ENCODE assay signal across 21 cellular contexts in the genomic region with DNA sequence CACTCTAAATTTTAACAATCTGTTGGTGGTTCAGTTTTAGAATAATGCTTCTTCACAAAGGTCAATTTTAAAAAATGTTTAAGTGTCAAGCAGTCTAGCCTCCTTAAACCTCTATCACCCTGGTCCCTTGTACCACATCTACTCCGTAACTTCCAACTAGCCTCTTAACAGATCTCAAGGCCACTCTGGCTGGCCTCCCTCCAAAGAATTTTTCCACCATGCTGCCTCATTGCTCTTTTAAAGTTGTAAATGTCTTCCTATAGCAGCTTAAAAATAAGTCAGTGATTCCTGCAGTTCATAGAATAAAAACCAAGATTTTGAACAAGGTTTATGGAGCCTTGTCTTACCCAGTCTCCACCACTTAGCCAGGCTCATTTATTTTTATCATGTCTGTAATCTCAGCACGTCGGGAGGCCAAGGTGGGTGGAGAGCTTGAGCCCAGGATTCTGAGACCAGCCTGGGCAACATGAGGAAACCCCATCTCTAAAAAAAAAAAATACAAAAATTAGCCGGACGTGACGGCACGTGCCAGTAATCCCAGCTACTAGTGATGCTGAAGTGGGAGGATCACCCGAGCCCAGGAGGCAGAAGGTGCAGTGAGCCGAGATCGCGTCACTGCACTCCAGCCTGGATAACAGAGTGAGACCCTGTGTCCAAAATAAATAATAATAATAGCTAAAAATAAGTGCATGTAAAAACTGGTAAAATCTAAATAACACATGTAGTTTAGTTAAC.
DNase-seq lines count a peak whose midpoint lies in the region; ATAC-seq, FAIRE-seq and TF ChIP-seq lines count a peak whose summit lies in the region.
"Had no signal": no experiment of that assay in that cellular context is flagged by ENCODE, and none has a peak within 500 bp of the region (broad histone marks: within the 10 kb centered on the region; RNA-seq: fewer than 3 reads in every experiment).

No MANE protein-coding gene starts in this region.

- H4K91ac ChIP-seq in H1 (replicated peaks; ENCODE audit: insufficient read length, low read length), result no peak overlapping the region

- in situ Hi-C loops in G401 (cut with HindIII; ENCODE audit: low sequenced_read_pairs), result no loop called here

- no peak overlapping the region for H2AK5ac ChIP-seq in H1 (ENCODE audit: low read depth, low read length)

- H3K9me3 Mint-ChIP-seq in HFFc6, result peaks cover 41% of the 10 kb centered on the region

- H2BK12ac ChIP-seq in H1 (ENCODE audit: low read depth, low read length), result 0 out of 2 replicates have a peak overlapping the region, but pooled peaks have one; percentile 1

- H3K36me3 ChIP-seq in H1 (ENCODE audit: control insufficient read depth in 2 of 4, insufficient read depth in 4 of 4, low read length in 3 of 4), result no peaks in the 10 kb centered on the region
- H3K36me3 ChIP-seq in ovary, result no peaks in the 10 kb centered on the region
- no peaks in the 10 kb centered on the region for H3K36me3 ChIP-seq in left ventricle myocardium inferior
- H3K36me3 ChIP-seq: BE2C had no signal

- H2BK15ac ChIP-seq in H1 (ENCODE audit: low read length), result no peak overlapping the region

- no peaks in the 10 kb centered on the region for H3K27me3 Mint-ChIP-seq in HFFc6 (ENCODE audit: insufficient read depth)
- H3K27me3 Mint-ChIP-seq: CD4-positive, CD25-positive, alpha-beta regulatory T cell had no signal

- FAIRE-seq in H1 (lab: Jason Lieb, UNC), result no peak

- POLR2A ChIA-PET in H1 (lab: Charles Lee; ENCODE audit: partially characterized antibody), result no interaction called here

- H3K4me1 ChIP-seq in H1 (replicated peaks in 1 of 4; ENCODE audit: control insufficient read depth in 3 of 4, insufficient read depth in 4 of 4, low read length in 3 of 4), result peaks cover 0 to 4% (median under 1%) of the 10 kb centered on the region in 4 experiments; a peak in 2 of 7 replicates
- no peaks in the 10 kb centered on the region for H3K4me1 ChIP-seq in ovary (ENCODE audit: insufficient read depth)
- no peaks in the 10 kb centered on the region for H3K4me1 ChIP-seq in left ventricle myocardium inferior
- H3K4me1 ChIP-seq: BE2C had no signal

- H3K79me2 ChIP-seq in H1 (ENCODE audit: control insufficient read depth in 1 of 2, insufficient read depth in 2 of 2, low read length in 2 of 2), result no peaks in the 10 kb centered on the region

- DNase-seq in G401 (ENCODE audit: low spot score), result peak; percentile 54
- DNase-seq in NCI-H446 (lab: John Stamatoyannopoulos, UW), result peak; percentile 33 to 49
- DNase-seq in H1 (ENCODE audit: low read depth in 1 of 2, low spot score in 2 of 2), result no peak
- peak in 4 of 5 donors; percentile 29 to 50 (median 44) for DNase-seq in ovary
- DNase-seq in HFFc6, result no peak
- DNase-seq in NCI-H226, result no peak
- no peak for DNase-seq in left ventricle myocardium inferior
- DNase-seq: BE2C; CD4-positive, CD25-positive, alpha-beta regulatory T cell; DMS153; GF-D8; GOT3; IMR-90; NCI-H1417 treated with DMSO at 0.1 percent for 48 hours; NCI-H2029 treated with DMSO at 0.1 percent for 48 hours; NCI-H2171; NCI-H510A treated with DMSO at 0.1 percent for 48 hours; PC-9; SIG-M5 had no signal

- H3K9ac ChIP-seq in H1 (replicated peaks in 1 of 4; ENCODE audit: extremely low read depth in 1 of 4, low read depth in 3 of 4, low read length in 3 of 4), result no peak overlapping the region

- H3K36me3 Mint-ChIP-seq in HFFc6 (ENCODE audit: low read depth), result no peaks in the 10 kb centered on the region
- H3K36me3 Mint-ChIP-seq: CD4-positive, CD25-positive, alpha-beta regulatory T cell had no signal

- no peak for TF ChIP-seq CTCF in H1 (IDR thresholded peaks at IDR 0.05; ENCODE audit: control extremely low read depth in 1 of 3, insufficient read depth in 1 of 3, low read depth in 1 of 3, low read length in 3 of 3)
- TF ChIP-seq CTCF in ovary (IDR thresholded peaks at IDR 0.05), result no peak
- no peak for TF ChIP-seq CTCF in HFFc6 (IDR thresholded peaks at IDR 0.05)
- TF ChIP-seq CTCF in left ventricle myocardium inferior (IDR thresholded peaks at IDR 0.05; ENCODE audit: borderline replicate concordance), result no peak

- ATAC-seq in GM19467 (IDR thresholded peaks at IDR 0.05; ENCODE audit: unreplicated experiment), result no peak

- H3K9me3 ChIP-seq in H1 (ENCODE audit: insufficient read depth in 2 of 2, low read depth in 1 of 2, low read length in 1 of 2), result no peaks in the 10 kb centered on the region
- no peaks in the 10 kb centered on the region for H3K9me3 ChIP-seq in ovary
- H3K9me3 ChIP-seq in left ventricle myocardium inferior (replicated peaks), result no peaks in the 10 kb centered on the region
- H3K9me3 ChIP-seq: BE2C had no signal

- H3K4me1 Mint-ChIP-seq in HFFc6 (ENCODE audit: low read depth), result no peaks in the 10 kb centered on the region
- H3K4me1 Mint-ChIP-seq: CD4-positive, CD25-positive, alpha-beta regulatory T cell had no signal

- intact Hi-C loops in ovary (cut with DNase I) (no loop called here), left ventricle myocardium inferior (cut with micrococcal nuclease) (no loop called here)

- no peak overlapping the region for H3K4me2 ChIP-seq in H1 (ENCODE audit: insufficient read depth in 1 of 2, low read depth in 2 of 2, low read length in 2 of 2)
- H3K4me2 ChIP-seq: PC-9 had no signal

- WGBS in H1 (ENCODE audit: extremely low coverage in 1 of 2, insufficient coverage in 1 of 2, insufficient read length in 1 of 2, insufficient replicate concordance in 2 of 2, low coverage in 1 of 2, low lambda C conversion rate in 2 of 2, missing lambda C conversion rate in 1 of 2), 2 experiments, result 96% methylated on average over 11 of the region's 11 CpGs; no CpG with 5 or more reads in 1 of the 2 experiments
- 29 to 71% (median 34%) methylated on average over 11 of the region's 11 CpGs for WGBS in ovary, 3 donors

- no peak overlapping the region for H2AFZ ChIP-seq in H1 (ENCODE audit: low read length)
- H2AFZ ChIP-seq: PC-9 had no signal

- no peak overlapping the region for H2BK120ac ChIP-seq in H1 (replicated peaks; ENCODE audit: low read depth, low read length)

- H3K27ac Mint-ChIP-seq in HFFc6, result no peak overlapping the region
- H3K27ac Mint-ChIP-seq: CD4-positive, CD25-positive, alpha-beta regulatory T cell had no signal

- H2BK5ac ChIP-seq in H1 (ENCODE audit: low read depth, low read length), result no peak overlapping the region

- no peak overlapping the region for H4K5ac ChIP-seq in H1 (ENCODE audit: insufficient read length, low read depth, low read length)

- H3K4me3 ChIP-seq in H1 (ENCODE audit: extremely low read depth in 1 of 4, insufficient read depth in 2 of 4, low read depth in 3 of 4, low read length in 4 of 4), result no peak overlapping the region
- no peak overlapping the region for H3K4me3 ChIP-seq in ovary
- H3K4me3 ChIP-seq in left ventricle myocardium inferior, result no peak overlapping the region
- H3K4me3 ChIP-seq: PC-9 had no signal

- TF ChIP-seq EP300 in H1 (IDR thresholded peaks at IDR 0.05; ENCODE audit: borderline replicate concordance in 1 of 2, low read depth in 2 of 2, low read length in 2 of 2), result no peak
- TF ChIP-seq EP300 in ovary (IDR thresholded peaks at IDR 0.05), result no peak

- TF ChIP-seq RAD21 in H1 (IDR thresholded peaks at IDR 0.05 in 1 of 2, conservative IDR thresholded peaks at IDR 0.05 in 1 of 2; ENCODE audit: low read depth in 2 of 2, low read length in 2 of 2), result no peak

- no peak overlapping the region for H3K18ac ChIP-seq in H1 (ENCODE audit: extremely low read depth, low read length)

- CTCF ChIA-PET in H1 (lab: Charles Lee; ENCODE audit: partially characterized antibody), result interaction anchor here (0.6 to 2.1 kb wide), 2 partner anchors 34 to 51 kb away, joined by 3 to 5 read pairs; no protein-coding TSS in a partner anchor

- no peak overlapping the region for H3K27ac ChIP-seq in H1 (ENCODE audit: low read depth, low read length)
- no peak overlapping the region for H3K27ac ChIP-seq in ovary
- H3K27ac ChIP-seq in left ventricle myocardium inferior (replicated peaks), result no peak overlapping the region
- H3K27ac ChIP-seq: PC-9, RWPE1 had no signal

- H3K4me3 Mint-ChIP-seq in HFFc6, result no peak overlapping the region
- H3K4me3 Mint-ChIP-seq: CD4-positive, CD25-positive, alpha-beta regulatory T cell had no signal

- H3K56ac ChIP-seq in H1 (replicated peaks; ENCODE audit: insufficient read length, low read depth, low read length), result no peak overlapping the region

- TF ChIP-seq POLR2A in H1 (IDR thresholded peaks at IDR 0.05; ENCODE audit: control extremely low read depth in 1 of 2, low read depth in 2 of 2, low read length in 2 of 2) (no peak), ovary (IDR thresholded peaks at IDR 0.05) (no peak)

- no peaks in the 10 kb centered on the region for H3K27me3 ChIP-seq in H1 (replicated peaks in 1 of 4; ENCODE audit: control insufficient read depth in 3 of 4, extremely low read depth in 1 of 4, insufficient read depth in 3 of 4, low read length in 3 of 4)
- no peaks in the 10 kb centered on the region for H3K27me3 ChIP-seq in ovary
- no peaks in the 10 kb centered on the region for H3K27me3 ChIP-seq in left ventricle myocardium inferior (ENCODE audit: low read depth)
- H3K27me3 ChIP-seq: BE2C had no signal

- peaks cover 5% of the 10 kb centered on the region; the same call in 1 of the 2 replicates for H3K79me1 ChIP-seq in H1 (ENCODE audit: low read depth, low read length)

- H3K23me2 ChIP-seq in H1 (ENCODE audit: low read depth, low read length), result no peaks in the 10 kb centered on the region

- H4K8ac ChIP-seq in H1 (ENCODE audit: extremely low read depth, insufficient read depth, low read length), result no peak overlapping the region

- no peak overlapping the region for H3K23ac ChIP-seq in H1 (ENCODE audit: insufficient read length)

- no peak overlapping the region for H2BK20ac ChIP-seq in H1 (ENCODE audit: low read length)

- H4K20me1 ChIP-seq in H1 (replicated peaks in 1 of 2; ENCODE audit: control insufficient read depth in 1 of 2, insufficient read depth in 2 of 2, low read length in 2 of 2), result no peaks in the 10 kb centered on the region

- H3K14ac ChIP-seq in H1 (ENCODE audit: insufficient read length), result no peak overlapping the region

- no peak overlapping the region for H3K4ac ChIP-seq in H1 (replicated peaks; ENCODE audit: insufficient read length, low read depth, low read length)

TF ChIP-seq in H1, 55 proteins besides CTCF, POLR2A, EP300 and RAD21 (continues in another document):
- TF ChIP-seq, protein P1, sequence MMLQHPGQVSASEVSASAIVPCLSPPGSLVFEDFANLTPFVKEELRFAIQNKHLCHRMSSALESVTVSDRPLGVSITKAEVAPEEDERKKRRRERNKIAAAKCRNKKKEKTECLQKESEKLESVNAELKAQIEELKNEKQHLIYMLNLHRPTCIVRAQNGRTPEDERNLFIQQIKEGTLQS (IDR thresholded peaks at IDR 0.05; ENCODE audit: insufficient read depth, low read depth, low read length), result no peak
- TF ChIP-seq MAFK (IDR thresholded peaks at IDR 0.05; ENCODE audit: low read depth, low read length), result no peak
- no peak for TF ChIP-seq KDM5A (IDR thresholded peaks at IDR 0.05; ENCODE audit: low read length)
- TF ChIP-seq ASH2L (IDR thresholded peaks at IDR 0.05; ENCODE audit: low read length), result no peak
- no peak for TF ChIP-seq SP1 (IDR thresholded peaks at IDR 0.05; ENCODE audit: low read depth, low read length)
- no peak for TF ChIP-seq BRCA1 (IDR thresholded peaks at IDR 0.05; ENCODE audit: low read depth, low read length)
- TF ChIP-seq FOSL1 (IDR thresholded peaks at IDR 0.05; ENCODE audit: insufficient read depth, low read depth, low read length), result no peak
- TF ChIP-seq TEAD4 (IDR thresholded peaks at IDR 0.05; ENCODE audit: low read depth, low read length), result no peak

Comparison
In these comparisons a context has a peak if more than half of its experiments do, and no peak if none do; other contexts are left out.
1. DNase-seq: peak in G401 (single experiment), NCI-H446 (2 of 2) and ovary (4 of 5); none in H1 (0 of 2), HFFc6 (single experiment), NCI-H226 (single experiment) and left ventricle myocardium inferior (single experiment).